In the genomic region with DNA sequence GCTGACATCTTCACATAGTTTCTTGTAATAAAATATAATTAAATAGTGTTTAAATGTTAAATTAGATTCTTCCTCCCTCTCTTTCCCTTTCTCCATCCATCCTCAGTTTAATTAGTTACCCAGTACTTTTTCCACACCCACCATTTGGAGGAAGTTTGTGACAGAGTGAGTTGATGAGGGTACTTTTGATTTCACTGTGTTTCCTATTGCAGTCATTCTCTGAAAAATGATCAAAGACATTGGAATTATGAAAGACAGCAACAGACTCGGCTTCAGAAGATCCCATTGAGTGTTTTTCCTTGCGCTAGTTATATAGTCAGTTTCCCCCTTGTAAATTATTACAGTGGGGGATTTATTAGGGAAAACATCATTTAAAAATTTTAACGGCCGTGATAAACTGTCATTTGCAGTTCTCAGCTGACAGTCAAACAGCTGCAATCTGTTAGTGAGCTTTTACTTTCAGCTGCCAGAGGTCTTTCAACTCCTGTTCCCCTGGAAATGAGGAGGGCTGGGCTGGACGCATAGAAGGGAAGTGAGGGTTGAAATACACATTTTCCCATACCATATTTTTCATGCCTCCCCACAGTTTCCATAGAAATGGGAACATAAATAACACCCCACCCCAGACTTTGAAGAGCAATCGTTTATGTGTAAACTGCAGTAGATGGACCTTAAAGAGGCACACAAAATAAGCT, we compare ENCODE assay signal across 12 cellular contexts.
A peak's percentile ranks its signal among the peaks of the same experiment; 100 is the strongest.
DNase-seq lines count a peak whose midpoint lies in the region; ATAC-seq and TF ChIP-seq lines count a peak whose summit lies in the region.
"Had no signal": no experiment of that assay in that cellular context is flagged by ENCODE, and none has a peak within 500 bp of the region (broad histone marks: within the 10 kb centered on the region; RNA-seq: fewer than 3 reads in every experiment).

No MANE protein-coding gene starts in this region.

- no peaks in the 10 kb centered on the region for H3K27me3 ChIP-seq in CD4-positive, CD25-positive, alpha-beta regulatory T cell (ENCODE audit: control insufficient read depth, insufficient read depth, low read length)
- no peaks in the 10 kb centered on the region for H3K27me3 ChIP-seq in GM23338 (ENCODE audit: insufficient read depth)
- H3K27me3 ChIP-seq in mesenchymal stem cell (ENCODE audit: control insufficient read depth in 1 of 2, insufficient read depth in 1 of 2, low read length in 2 of 2) = no peaks in the 10 kb centered on the region
- no peaks in the 10 kb centered on the region for H3K27me3 ChIP-seq in H7 (ENCODE audit: control insufficient read depth, insufficient read depth, low read length)
- no peaks in the 10 kb centered on the region for H3K27me3 ChIP-seq in endodermal cell (ENCODE audit: control insufficient read depth, insufficient read depth, low read length, poor library complexity, severe bottlenecking)

- no peaks in the 10 kb centered on the region for H3K36me3 ChIP-seq in CD4-positive, CD25-positive, alpha-beta regulatory T cell (ENCODE audit: control insufficient read depth, insufficient read depth, low read length)
- H3K36me3 ChIP-seq in GM23338 (ENCODE audit: insufficient read depth) = 0 out of 2 replicates have a peak, but pooled peaks cover 5% of the 10 kb centered on the region
- H3K36me3 ChIP-seq in mesenchymal stem cell (ENCODE audit: control insufficient read depth in 1 of 2, insufficient read depth in 2 of 2, low read depth in 1 of 2, low read length in 2 of 2) = no peaks in the 10 kb centered on the region
- H3K36me3 ChIP-seq in H7 (replicated peaks; ENCODE audit: control insufficient read depth, insufficient read depth, low read length) = no peaks in the 10 kb centered on the region
- no peaks in the 10 kb centered on the region for H3K36me3 ChIP-seq in endodermal cell (ENCODE audit: control insufficient read depth, insufficient read depth, low read length)

- H2BK120ac ChIP-seq in mesenchymal stem cell (ENCODE audit: low read depth, low read length) = no peak overlapping the region

- no peak overlapping the region for H3K23ac ChIP-seq in mesenchymal stem cell (ENCODE audit: low read length in 2 of 2)

- H3K14ac ChIP-seq in mesenchymal stem cell (ENCODE audit: low read length in 2 of 2) = no peak overlapping the region

- H3K9me3 Mint-ChIP-seq in CD4-positive, CD25-positive, alpha-beta regulatory T cell = no peaks in the 10 kb centered on the region
- H3K9me3 Mint-ChIP-seq in GM23338 = no peaks in the 10 kb centered on the region; the same call in 2 of the 3 replicates
- no peaks in the 10 kb centered on the region for H3K9me3 Mint-ChIP-seq in activated T-helper 1 cell treated with anti-CD3 and anti-CD28 coated beads, Interleukin-12 subunit alpha, Interleukin-12 subunit beta, Interleukin-2, Interleukin-4 antibody, amounts not matched to agents 30 ng/mL and 10 ng/mL and 1 ng/mL, durations not matched to agents 14 hours and 24 hours and 36 hours
- H3K9me3 Mint-ChIP-seq in endodermal cell = no peaks in the 10 kb centered on the region

- H3K18ac ChIP-seq in mesenchymal stem cell (ENCODE audit: low read depth in 1 of 2, low read length in 2 of 2) = no peak overlapping the region

- no peak overlapping the region for H2BK5ac ChIP-seq in mesenchymal stem cell (ENCODE audit: low read depth, low read length, poor library complexity, severe bottlenecking)

- H4K20me1 ChIP-seq in GM23338 (replicated peaks; ENCODE audit: insufficient read depth) = peaks cover 54% of the 10 kb centered on the region

- no peak overlapping the region for H4K91ac ChIP-seq in mesenchymal stem cell (ENCODE audit: low read length)

- TF ChIP-seq CTCF in GM23338 (conservative IDR thresholded peaks at IDR 0.05; ENCODE audit: low read depth in 2 of 2) = no peak
- no peak for TF ChIP-seq CTCF in endodermal cell (conservative IDR thresholded peaks at IDR 0.05)

- peaks cover 8% of the 10 kb centered on the region for H3K4me1 ChIP-seq in CD4-positive, CD25-positive, alpha-beta regulatory T cell (ENCODE audit: control insufficient read depth, insufficient read depth, low read length, poor library complexity, severe bottlenecking)
- H3K4me1 ChIP-seq in GM23338 (ENCODE audit: insufficient read depth) (peaks cover 18% of the 10 kb centered on the region), mesenchymal stem cell (ENCODE audit: control insufficient read depth, insufficient read depth, low read depth, low read length) (no peaks in the 10 kb centered on the region), endodermal cell (ENCODE audit: control insufficient read depth, insufficient read depth, low read length) (peaks cover 4% of the 10 kb centered on the region)

- no peaks in the 10 kb centered on the region for H3K9me2 ChIP-seq in GM23338 (ENCODE audit: insufficient read depth)

- no peak for ATAC-seq in CD4-positive, CD25-positive, alpha-beta regulatory T cell (ENCODE audit: low read depth in 2 of 2)
- ATAC-seq in GM23338 (no peak), HG03095 (IDR thresholded peaks at IDR 0.05; ENCODE audit: unreplicated experiment) (no peak)

- 64% methylated on average over 6 of the region's 6 CpGs for WGBS in mesenchymal stem cell
- WGBS in endodermal cell (ENCODE audit: insufficient coverage in 1 of 2, insufficient read length in 1 of 2), 2 experiments = 92 to 100% methylated on average over 4 to 6 of the region's 6 CpGs

- H3K4me1 Mint-ChIP-seq in CD4-positive, CD25-positive, alpha-beta regulatory T cell = peaks cover 13 to 28% (median 22%) of the 10 kb centered on the region in 4 donors
- H3K4me1 Mint-ChIP-seq in GM23338 (peaks cover 22% of the 10 kb centered on the region), endodermal cell (peaks cover 28% of the 10 kb centered on the region)
- peaks cover 25% of the 10 kb centered on the region for H3K4me1 Mint-ChIP-seq in activated T-helper 1 cell treated with anti-CD3 and anti-CD28 coated beads, Interleukin-12 subunit alpha, Interleukin-12 subunit beta, Interleukin-2, Interleukin-4 antibody, amounts not matched to agents 30 ng/mL and 10 ng/mL and 1 ng/mL, durations not matched to agents 14 hours and 24 hours and 36 hours (ENCODE audit: low read depth)

- no peak overlapping the region for H2BK15ac ChIP-seq in mesenchymal stem cell (ENCODE audit: low read depth, poor library complexity, severe bottlenecking)

- DNase-seq in CD4-positive, CD25-positive, alpha-beta regulatory T cell = peak in 1 of 3 donors; percentile 12
- DNase-seq in GM23338 (ENCODE audit: low spot score) (no peak), mesenchymal stem cell (no peak), H7 (no peak), endodermal cell (no peak), NCI-H146 (lab: John Stamatoyannopoulos, UW) (no peak)
- no peak for DNase-seq in activated T-helper 1 cell treated with anti-CD3 and anti-CD28 coated beads, Interleukin-12 subunit alpha, Interleukin-12 subunit beta, Interleukin-2, Interleukin-4 antibody, amounts not matched to agents 30 ng/mL and 10 ng/mL and 1 ng/mL, durations not matched to agents 14 hours and 24 hours and 36 hours (ENCODE audit: low spot score)
- DNase-seq: activated gamma-delta T cell, DMS53, hippocampal formation, Kasumi-1 had no signal

- H3K4me3 ChIP-seq in CD4-positive, CD25-positive, alpha-beta regulatory T cell (ENCODE audit: low read depth, low read length) = peak overlapping the region; percentile 23
- H3K4me3 ChIP-seq in GM23338 (no peak overlapping the region), mesenchymal stem cell (ENCODE audit: insufficient read depth in 1 of 2, low read depth in 1 of 2, low read length in 2 of 2) (no peak overlapping the region), H7 (ENCODE audit: insufficient read depth, low read depth, low read length) (no peak overlapping the region), endodermal cell (ENCODE audit: low read length) (no peak overlapping the region)

- no peak overlapping the region for H3K4ac ChIP-seq in mesenchymal stem cell (ENCODE audit: low read depth in 1 of 2, low read length in 2 of 2)

- H3K9ac ChIP-seq in mesenchymal stem cell (ENCODE audit: low read length) (peak overlapping the region; percentile 54), endodermal cell (ENCODE audit: extremely low read depth, low read length, poor library complexity, severe bottlenecking) (no peak overlapping the region)

- H3K79me1 ChIP-seq in mesenchymal stem cell (replicated peaks; ENCODE audit: low read length, poor library complexity, severe bottlenecking) = peaks cover 5% of the 10 kb centered on the region

- H3K36me3 Mint-ChIP-seq in CD4-positive, CD25-positive, alpha-beta regulatory T cell = peaks cover 7% of the 10 kb centered on the region
- H3K36me3 Mint-ChIP-seq in GM23338 (ENCODE audit: low read depth) (peaks cover 21% of the 10 kb centered on the region), endodermal cell (ENCODE audit: low read depth) (no peaks in the 10 kb centered on the region)
- H3K36me3 Mint-ChIP-seq in activated T-helper 1 cell treated with anti-CD3 and anti-CD28 coated beads, Interleukin-12 subunit alpha, Interleukin-12 subunit beta, Interleukin-2, Interleukin-4 antibody, amounts not matched to agents 30 ng/mL and 10 ng/mL and 1 ng/mL, durations not matched to agents 14 hours and 24 hours and 36 hours (ENCODE audit: low read depth) = peaks cover 3% of the 10 kb centered on the region

- peak overlapping the region in 2 of 3 donors; percentile 1 to 37 for H3K27ac Mint-ChIP-seq in CD4-positive, CD25-positive, alpha-beta regulatory T cell
- H3K27ac Mint-ChIP-seq in GM23338 (0 out of 2 replicates have a peak overlapping the region, but pooled peaks have one; percentile 44), endodermal cell (no peak overlapping the region)
- peak overlapping the region; percentile 79 for H3K27ac Mint-ChIP-seq in activated T-helper 1 cell treated with anti-CD3 and anti-CD28 coated beads, Interleukin-12 subunit alpha, Interleukin-12 subunit beta, Interleukin-2, Interleukin-4 antibody, amounts not matched to agents 30 ng/mL and 10 ng/mL and 1 ng/mL, durations not matched to agents 14 hours and 24 hours and 36 hours

- peak overlapping the region in 3 of 4 donors; percentile 43 to 45 (median 44) for H3K4me3 Mint-ChIP-seq in CD4-positive, CD25-positive, alpha-beta regulatory T cell
- no peak overlapping the region for H3K4me3 Mint-ChIP-seq in GM23338
- H3K4me3 Mint-ChIP-seq in activated T-helper 1 cell treated with anti-CD3 and anti-CD28 coated beads, Interleukin-12 subunit alpha, Interleukin-12 subunit beta, Interleukin-2, Interleukin-4 antibody, amounts not matched to agents 30 ng/mL and 10 ng/mL and 1 ng/mL, durations not matched to agents 14 hours and 24 hours and 36 hours = peak overlapping the region; percentile 42
- no peak overlapping the region for H3K4me3 Mint-ChIP-seq in endodermal cell

- intact Hi-C loops in activated T-helper 1 cell treated with anti-CD3 and anti-CD28 coated beads, Interleukin-12 subunit alpha, Interleukin-12 subunit beta, Interleukin-2, Interleukin-4 antibody, amounts not matched to agents 30 ng/mL and 10 ng/mL and 1 ng/mL, durations not matched to agents 14 hours and 24 hours and 36 hours (cut with micrococcal nuclease) = loop anchor here (1.0 to 2.0 kb wide), 2 partner anchors 26 to 44 kb away; no protein-coding TSS in a partner anchor

- H3K9me3 ChIP-seq in CD4-positive, CD25-positive, alpha-beta regulatory T cell (ENCODE audit: control insufficient read depth in 2 of 2, low read length in 2 of 2) = no peaks in the 10 kb centered on the region
- H3K9me3 ChIP-seq in mesenchymal stem cell (ENCODE audit: control insufficient read depth, low read length) (no peaks in the 10 kb centered on the region), endodermal cell (ENCODE audit: control insufficient read depth, low read length) (no peaks in the 10 kb centered on the region)

- no peak overlapping the region for H4K8ac ChIP-seq in mesenchymal stem cell (ENCODE audit: low read length)

- H2AK5ac ChIP-seq in mesenchymal stem cell (ENCODE audit: low read length, severe bottlenecking) = no peak overlapping the region

- no peaks in the 10 kb centered on the region for H3F3A ChIP-seq in GM23338 (replicated peaks; ENCODE audit: low read depth)

- H3K4me2 ChIP-seq in GM23338 = no peak overlapping the region
- no peak overlapping the region for H3K4me2 ChIP-seq in mesenchymal stem cell (ENCODE audit: low read length, poor library complexity, severe bottlenecking)

- H2AFZ ChIP-seq in GM23338 (no peak overlapping the region), mesenchymal stem cell (ENCODE audit: low read depth, low read length) (no peak overlapping the region)

- no peak overlapping the region for H3K27ac ChIP-seq in CD4-positive, CD25-positive, alpha-beta regulatory T cell (ENCODE audit: insufficient read depth, low read length, poor library complexity, severe bottlenecking)
- H3K27ac ChIP-seq in GM23338 (ENCODE audit: low read depth) (no peak overlapping the region; the same call in 1 of the 2 replicates), mesenchymal stem cell (ENCODE audit: low read length, poor library complexity, severe bottlenecking) (no peak overlapping the region), endodermal cell (ENCODE audit: low read depth, low read length) (no peak overlapping the region)

- H2BK12ac ChIP-seq in mesenchymal stem cell (ENCODE audit: low read length in 2 of 2) = no peak overlapping the region

- no peaks in the 10 kb centered on the region for H3K27me3 Mint-ChIP-seq in CD4-positive, CD25-positive, alpha-beta regulatory T cell
- H3K27me3 Mint-ChIP-seq in GM23338 (ENCODE audit: insufficient read depth, low read depth, poor library complexity) (peaks cover 1% of the 10 kb centered on the region), endodermal cell (ENCODE audit: insufficient read depth) (no peaks in the 10 kb centered on the region)
- no peaks in the 10 kb centered on the region for H3K27me3 Mint-ChIP-seq in activated T-helper 1 cell treated with anti-CD3 and anti-CD28 coated beads, Interleukin-12 subunit alpha, Interleukin-12 subunit beta, Interleukin-2, Interleukin-4 antibody, amounts not matched to agents 30 ng/mL and 10 ng/mL and 1 ng/mL, durations not matched to agents 14 hours and 24 hours and 36 hours (ENCODE audit: insufficient read depth)

- peaks cover 97% of the 10 kb centered on the region for H3K79me2 ChIP-seq in GM23338 (replicated peaks; ENCODE audit: insufficient read depth)

Comparison
In these comparisons a context has a peak if more than half of its experiments do, and no peak if none do; other contexts are left out.
1. H3K4me3 Mint-ChIP-seq: peak in CD4-positive, CD25-positive, alpha-beta regulatory T cell (3 of 4) and activated T-helper 1 cell treated with anti-CD3 and anti-CD28 coated beads, Interleukin-12 subunit alpha, Interleukin-12 subunit beta, Interleukin-2, Interleukin-4 antibody, amounts not matched to agents 30 ng/mL and 10 ng/mL and 1 ng/mL, durations not matched to agents 14 hours and 24 hours and 36 hours (single experiment); none in GM23338 (single experiment) and endodermal cell (single experiment).